ENCODE assay signal across 15 cellular contexts in the genomic region with DNA sequence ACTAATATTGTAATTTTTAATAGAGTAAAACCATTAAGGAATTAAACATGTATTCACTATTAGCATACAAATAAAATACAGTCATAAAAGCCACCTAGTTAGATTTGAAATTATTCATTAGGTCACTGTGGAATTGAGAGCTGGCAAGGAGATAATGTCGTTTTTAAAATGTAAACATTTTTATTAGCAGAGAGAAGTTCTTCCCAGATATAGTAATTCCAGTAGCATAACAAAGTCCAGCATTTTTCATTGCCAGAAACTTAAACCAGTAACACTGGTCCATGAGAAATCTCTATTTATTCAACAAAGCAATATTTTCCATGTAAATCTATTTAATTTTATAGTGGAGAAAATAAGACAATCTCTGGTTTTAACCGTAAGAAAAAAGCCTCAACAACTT.
"Had no signal": no experiment of that assay in that cellular context is flagged by ENCODE, and none has a peak within 500 bp of the region (broad histone marks: within the 10 kb centered on the region; RNA-seq: fewer than 3 reads in every experiment).

No MANE protein-coding gene starts in this region.

- H3K4me3 Mint-ChIP-seq: activated CD8-positive, alpha-beta T cell treated with anti-CD3 and anti-CD28 coated beads for 36 hours; stimulated activated naive CD8-positive, alpha-beta T cell treated with anti-CD3 and anti-CD28 coated beads, Interleukin-15, amount 100 ng/mL, for 72 hours had no signal

- ATAC-seq: activated CD8-positive, alpha-beta T cell treated with anti-CD3 and anti-CD28 coated beads for 36 hours; gastrocnemius medialis; left lobe of liver; stimulated activated naive CD8-positive, alpha-beta T cell treated with anti-CD3 and anti-CD28 coated beads, Interleukin-15, amount 100 ng/mL, for 72 hours had no signal

- H3K4me3 ChIP-seq: gastrocnemius medialis had no signal

- H3K27ac ChIP-seq: adrenal gland, brain microvascular endothelial cell, gastrocnemius medialis, neutrophil had no signal

- H3K36me3 ChIP-seq: adrenal gland, brain microvascular endothelial cell, gastrocnemius medialis, neutrophil had no signal

- H3K27me3 ChIP-seq: adrenal gland, brain microvascular endothelial cell, gastrocnemius medialis, neutrophil had no signal

- DNase-seq: activated CD8-positive, alpha-beta memory T cell treated with anti-CD3 and anti-CD28 coated beads, Interleukin-2, amount 50 U/mL, for 4 hours; activated CD8-positive, alpha-beta T cell treated with anti-CD3 and anti-CD28 coated beads for 36 hours; activated naive CD4-positive, alpha-beta T cell treated with anti-CD3 and anti-CD28 coated beads, Interleukin-2, amount 50 U/mL, for 16 hours; adrenal gland; brain microvascular endothelial cell; cerebellar nuclear complex; dermis blood vessel endothelial cell; gastrocnemius medialis; mammary epithelial cell; stimulated activated CD4-positive, alpha-beta T cell treated with anti-CD3 and anti-CD28 coated beads, Interleukin-1b, Interleukin-23, amount 100 ng/mL, for 48 hours; stimulated activated naive CD8-positive, alpha-beta T cell treated with anti-CD3 and anti-CD28 coated beads, Interleukin-15, amount 100 ng/mL, for 72 hours; SW 1271 had no signal

- H3K27ac Mint-ChIP-seq: activated CD8-positive, alpha-beta T cell treated with anti-CD3 and anti-CD28 coated beads for 36 hours; activated T-helper 2 cell treated with anti-CD3 and anti-CD28 coated beads, Interferon-gamma antibody, Interleukin-2, Interleukin-4, amounts not matched to agents 10 μg/mL and 5 μg/mL and 100 μg/mL, durations not matched to agents 14 hours and 24 hours and 36 hours; stimulated activated naive CD8-positive, alpha-beta T cell treated with anti-CD3 and anti-CD28 coated beads, Interleukin-15, amount 100 ng/mL, for 72 hours had no signal

- H3K9me3 Mint-ChIP-seq: activated CD8-positive, alpha-beta T cell treated with anti-CD3 and anti-CD28 coated beads for 36 hours; activated T-helper 2 cell treated with anti-CD3 and anti-CD28 coated beads, Interferon-gamma antibody, Interleukin-2, Interleukin-4, amounts not matched to agents 10 μg/mL and 5 μg/mL and 100 μg/mL, durations not matched to agents 14 hours and 24 hours and 36 hours; stimulated activated naive CD8-positive, alpha-beta T cell treated with anti-CD3 and anti-CD28 coated beads, Interleukin-15, amount 100 ng/mL, for 72 hours had no signal

- H3K9me3 ChIP-seq: adrenal gland, gastrocnemius medialis, neutrophil had no signal

- H3K4me1 Mint-ChIP-seq: stimulated activated naive CD8-positive, alpha-beta T cell treated with anti-CD3 and anti-CD28 coated beads, Interleukin-15, amount 100 ng/mL, for 72 hours had no signal

- H3K27me3 Mint-ChIP-seq: activated CD8-positive, alpha-beta T cell treated with anti-CD3 and anti-CD28 coated beads for 36 hours; stimulated activated naive CD8-positive, alpha-beta T cell treated with anti-CD3 and anti-CD28 coated beads, Interleukin-15, amount 100 ng/mL, for 72 hours had no signal

- H3K4me1 ChIP-seq: adrenal gland had no signal
